In genomic region chr5:90709323-90710148, GRCh38 we compare ENCODE assay signal across 8 cellular contexts.
A peak's percentile ranks its signal among the peaks of the same experiment; 100 is the strongest.
DNase-seq lines count a peak whose midpoint lies in the region; ATAC-seq, FAIRE-seq and TF ChIP-seq lines count a peak whose summit lies in the region.

No MANE protein-coding gene starts in this region.

- WGBS in HepG2 (ENCODE audit: low lambda C conversion rate), result 7% methylated on average over 1 of the region's 1 CpG

- H3K27ac ChIP-seq in HepG2 (ENCODE audit: extremely low read length, insufficient read depth, low read length), result no peak overlapping the region

- TF ChIP-seq EP300 in HepG2 (IDR thresholded peaks at IDR 0.05; ENCODE audit: low read depth in 2 of 2, low read length in 2 of 2), result no peak
- no peak for TF ChIP-seq EP300 in HepG2 (CRISPR knock-in tag; IDR thresholded peaks at IDR 0.05; ENCODE audit: borderline replicate concordance)

- peak; percentile 53 for DNase-seq in AG08395 (ENCODE audit: low spot score)
- peak; percentile 48 for DNase-seq in NCI-H460 (ENCODE audit: extremely low read depth, low read depth)
- peak; percentile 53 for DNase-seq in cerebellar cortex (ENCODE audit: low spot score)
- peak; percentile 27 for DNase-seq in HepG2 (ENCODE audit: low spot score)
- DNase-seq in T-helper 9 cell, result no peak

- no peak overlapping the region for H3K4me2 ChIP-seq in HepG2 (ENCODE audit: low read depth, low read length)

- H2AFZ ChIP-seq in HepG2 (ENCODE audit: low read length), result no peak overlapping the region

- intact Hi-C loops in HepG2 (cut with micrococcal nuclease; ENCODE audit: unreplicated experiment), result loop anchor here (1.0 to 5.0 kb wide), 2 partner anchors 74 to 708 kb away; no protein-coding TSS in a partner anchor

- no TSS peak for BruUV-seq in HepG2 (replicated peaks; lab: Mats Ljungman, UMichigan)

- in situ Hi-C loops in HepG2 (cut with HindIII; ENCODE audit: extremely low pct_ligation_motif_present, low pct_unique_long_range_greater_than_20kb), result loop anchor here (10.0 kb wide), 1 partner anchor 75 kb away; no protein-coding TSS in a partner anchor

- peak; percentile 37 for FAIRE-seq in HepG2 (lab: Jason Lieb, UNC)

- H3K4me3 ChIP-seq in HepG2 (replicated peaks in 1 of 3; ENCODE audit: insufficient read depth in 1 of 3, low read depth in 2 of 3, low read length in 3 of 3), result no peak overlapping the region

- no peak for TF ChIP-seq RAD21 in HepG2 (CRISPR knock-in tag; IDR thresholded peaks at IDR 0.05)

- H3K4me1 ChIP-seq in HepG2 (ENCODE audit: insufficient read depth, low read length), result no peaks in the 10 kb centered on the region

- H3K9me3 ChIP-seq in HepG2 (ENCODE audit: low read length), result no peaks in the 10 kb centered on the region

- ATAC-seq in HG02852 (IDR thresholded peaks at IDR 0.05; ENCODE audit: unreplicated experiment), result peak; percentile 70
- peak; percentile 89 for ATAC-seq in HepG2
- ATAC-seq in GM21825 (IDR thresholded peaks at IDR 0.05; ENCODE audit: unreplicated experiment), result no peak

- no peaks in the 10 kb centered on the region for H3K36me3 ChIP-seq in HepG2 (replicated peaks in 1 of 2; ENCODE audit: control insufficient read depth in 1 of 2, insufficient read depth in 2 of 2, low read length in 2 of 2)

- no peaks in the 10 kb centered on the region for H4K20me1 ChIP-seq in HepG2 (ENCODE audit: insufficient read depth, low read length)

- H3K27me3 ChIP-seq in HepG2 (ENCODE audit: control insufficient read depth in 1 of 2, insufficient read depth in 2 of 2, low read length in 2 of 2), result no peaks in the 10 kb centered on the region

- CTCF ChIA-PET in HepG2 (lab: Yijun Ruan, JAX; ENCODE audit: low intra/inter-chr PET ratio, low total read pairs), result interaction anchor here (1.9 kb wide), 1 partner anchor 74 kb away, joined by 17 read pairs; no protein-coding TSS in a partner anchor

- no peak overlapping the region for H3K9ac ChIP-seq in HepG2 (ENCODE audit: insufficient read depth, low read depth, low read length)

- TF ChIP-seq CTCF in GM12872 (IDR thresholded peaks at IDR 0.05; ENCODE audit: insufficient read depth, low read depth, low read length), result peak; percentile 72
- TF ChIP-seq CTCF in HepG2 (CRISPR knock-in tag; IDR thresholded peaks at IDR 0.05), result peak; percentile 67

- H3K79me2 ChIP-seq in HepG2 (ENCODE audit: insufficient read depth, low read length), result no peaks in the 10 kb centered on the region

- no peak for TF ChIP-seq POLR2A in HepG2 (IDR thresholded peaks at IDR 0.05; ENCODE audit: insufficient read depth in 1 of 2, low read depth in 2 of 2, low read length in 2 of 2)

- POLR2A ChIA-PET in HepG2 (lab: Yijun Ruan, JAX), result no interaction called here

TF ChIP-seq in HepG2, 621 proteins besides CTCF, POLR2A, EP300 and RAD21:
- TF ChIP-seq SMC3 (IDR thresholded peaks at IDR 0.05; ENCODE audit: low read length) (peak; percentile 56; the same call in 1 of the 2 replicates), LCORL (IDR thresholded peaks at IDR 0.05) (no peak), LCORL (CRISPR knock-in tag; IDR thresholded peaks at IDR 0.05) (no peak), REST (IDR thresholded peaks at IDR 0.05; ENCODE audit: borderline replicate concordance in 1 of 2, low read depth in 1 of 2, low read length in 2 of 2) (0 out of 4 replicates have a peak, but pooled peaks of 1 of the 2 experiments have one; percentile 42), STAG1 (CRISPR knock-in tag; IDR thresholded peaks at IDR 0.05) (peak; percentile 49)
